In genomic region chr6:25359891-25360290, GRCh38 we compare ENCODE assay signal across 11 cellular contexts.
A peak's percentile ranks its signal among the peaks of the same experiment; 100 is the strongest.
DNase-seq lines count a peak whose midpoint lies in the region; ATAC-seq, FAIRE-seq and TF ChIP-seq lines count a peak whose summit lies in the region.
"Had no signal": no experiment of that assay in that cellular context is flagged by ENCODE, and none has a peak within 500 bp of the region (broad histone marks: within the 10 kb centered on the region; RNA-seq: fewer than 3 reads in every experiment).

No MANE protein-coding gene starts in this region.

- TF ChIP-seq CTCF in foreskin keratinocyte (conservative IDR thresholded peaks at IDR 0.05), result no peak

- H3K27ac ChIP-seq in foreskin keratinocyte, result peak overlapping the region; percentile 10

- no peaks in the 10 kb centered on the region for H3K27me3 ChIP-seq in foreskin keratinocyte
- H3K27me3 ChIP-seq: tibial nerve had no signal

- ATAC-seq in foreskin keratinocyte, result peak; percentile 91

- H3K4me1 ChIP-seq in foreskin keratinocyte, result peaks cover 21% of the 10 kb centered on the region

- FAIRE-seq in urothelium cell line (lab: Jason Lieb, UNC), result no peak

- DNase-seq in NCI-H2227 (lab: John Stamatoyannopoulos, UW; ENCODE audit: unreplicated experiment) (peak; percentile 26), NCI-H2227 treated with DMSO at 0.1 percent for 48 hours (lab: John Stamatoyannopoulos, UW) (no peak), SK-MEL-5 (ENCODE audit: low read depth, low spot score) (peak; percentile 32), foreskin keratinocyte (peak; percentile 19 to 63), urothelium cell line (ENCODE audit: low spot score) (peak; percentile 59), GF-D8 (lab: John Stamatoyannopoulos, UW) (no peak), NCI-H128 (lab: John Stamatoyannopoulos, UW; ENCODE audit: unreplicated experiment) (no peak), NCI-H226 (no peak)
- DNase-seq: activated naive CD4-positive, alpha-beta T cell treated with anti-CD3 and anti-CD28 coated beads, Interleukin-2, amount 10 ng/mL, durations not matched to agents 7 days and 5 days; DMS53 had no signal

- in situ Hi-C loops in SK-MEL-5 (cut with HindIII; ENCODE audit: low pct_unique_long_range_greater_than_20kb, low sequenced_read_pairs), result no loop called here

Comparison
In these comparisons a context has a peak if more than half of its experiments do, and no peak if none do; other contexts are left out.
1. DNase-seq: peak in NCI-H2227 (single experiment), SK-MEL-5 (single experiment), foreskin keratinocyte (2 of 2) and urothelium cell line (single experiment); none in NCI-H2227 treated with DMSO at 0.1 percent for 48 hours (single experiment), GF-D8 (single experiment), NCI-H128 (single experiment) and NCI-H226 (single experiment).